ENCODE assay signal across 10 cellular contexts in the genomic region with DNA sequence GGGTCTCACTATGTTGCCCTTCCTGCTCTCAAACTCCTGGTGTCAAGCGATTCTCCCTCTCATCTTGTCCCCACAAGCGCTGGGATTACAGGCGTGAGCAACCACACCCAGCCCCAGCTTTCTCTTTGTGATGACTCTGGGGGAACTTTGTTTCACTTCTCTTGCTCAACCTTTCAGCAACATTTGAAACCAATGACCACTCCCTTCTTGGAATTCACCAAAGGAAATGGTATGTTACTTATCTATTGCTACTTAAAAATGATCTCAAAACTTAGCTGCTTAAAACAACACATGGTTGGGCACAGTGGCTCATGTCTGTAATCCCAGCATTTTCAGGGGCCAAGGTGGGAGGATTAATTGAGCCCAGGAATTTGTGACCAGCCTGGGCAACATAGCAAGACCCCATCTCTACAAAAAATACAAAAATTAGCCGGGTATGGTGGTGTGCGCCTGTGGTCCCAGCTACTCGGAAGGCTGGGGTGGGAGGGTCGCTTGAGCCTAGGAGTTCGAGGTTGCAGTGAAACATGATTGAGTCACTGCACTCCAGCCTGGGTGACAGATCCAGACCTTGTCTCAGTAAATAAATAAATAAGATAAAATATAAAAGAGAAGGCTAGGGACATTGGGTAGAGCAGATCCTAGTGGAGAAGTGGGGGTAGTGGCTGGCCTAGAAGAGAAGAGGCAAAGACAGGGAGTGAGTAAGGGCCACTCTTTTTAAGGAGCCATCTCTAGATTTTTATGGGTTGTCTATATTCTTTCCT. TPM values are rescaled to one million over a fixed set of nuclear protein-coding genes. Genes with fewer than 3 reads are reported as not detected.
A peak's percentile ranks its signal among the peaks of the same experiment; 100 is the strongest.
DNase-seq lines count a peak whose midpoint lies in the region; ATAC-seq lines count a peak whose summit lies in the region.
"Had no signal": no experiment of that assay in that cellular context is flagged by ENCODE, and none has a peak within 500 bp of the region (broad histone marks: within the 10 kb centered on the region; RNA-seq: fewer than 3 reads in every experiment).

No MANE protein-coding gene starts in this region.

- peak; percentile 80 for ATAC-seq in activated CD8-positive, alpha-beta T cell treated with anti-CD3 and anti-CD28 coated beads, Interleukin-2, amount 10 ng/mL, durations not matched to agents 7 days and 5 days
- ATAC-seq in Right ventricle myocardium superior (ENCODE audit: poor library complexity) (peak; percentile 74), HG02571 (IDR thresholded peaks at IDR 0.05; ENCODE audit: unreplicated experiment) (no peak)

- H3K23ac ChIP-seq in neuronal stem cell (ENCODE audit: low read depth, low read length, poor library complexity) = no peak overlapping the region

- no peak overlapping the region for H2BK5ac ChIP-seq in neuronal stem cell (ENCODE audit: low read length)

- H3K27ac Mint-ChIP-seq in activated CD8-positive, alpha-beta T cell treated with anti-CD3 and anti-CD28 coated beads, Interleukin-2, amount 10 ng/mL, durations not matched to agents 7 days and 5 days = peak overlapping the region; percentile 93
- H3K27ac Mint-ChIP-seq: brain had no signal

- H3K27me3 Mint-ChIP-seq in activated CD8-positive, alpha-beta T cell treated with anti-CD3 and anti-CD28 coated beads, Interleukin-2, amount 10 ng/mL, durations not matched to agents 7 days and 5 days (ENCODE audit: low read depth) = no peaks in the 10 kb centered on the region
- H3K27me3 Mint-ChIP-seq: brain had no signal

- H3K14ac ChIP-seq in neuronal stem cell (ENCODE audit: low read length) = no peak overlapping the region

- no peaks in the 10 kb centered on the region for H3K9me3 Mint-ChIP-seq in activated CD8-positive, alpha-beta T cell treated with anti-CD3 and anti-CD28 coated beads, Interleukin-2, amount 10 ng/mL, durations not matched to agents 7 days and 5 days (ENCODE audit: insufficient read depth)
- H3K9me3 Mint-ChIP-seq: brain had no signal

- no peaks in the 10 kb centered on the region for H3K79me1 ChIP-seq in neuronal stem cell (ENCODE audit: low read depth, low read length)

- peaks cover 53% of the 10 kb centered on the region for H3K4me1 Mint-ChIP-seq in activated CD8-positive, alpha-beta T cell treated with anti-CD3 and anti-CD28 coated beads, Interleukin-2, amount 10 ng/mL, durations not matched to agents 7 days and 5 days (ENCODE audit: low read depth)
- H3K4me1 Mint-ChIP-seq: brain had no signal

- peak overlapping the region; percentile 69 for H3K4me3 Mint-ChIP-seq in activated CD8-positive, alpha-beta T cell treated with anti-CD3 and anti-CD28 coated beads, Interleukin-2, amount 10 ng/mL, durations not matched to agents 7 days and 5 days
- H3K4me3 Mint-ChIP-seq: brain had no signal

- H3K4me2 ChIP-seq in neuronal stem cell (ENCODE audit: insufficient read depth, low read length, poor library complexity, severe bottlenecking) = no peak overlapping the region

- peaks cover 12% of the 10 kb centered on the region for H3K36me3 Mint-ChIP-seq in activated CD8-positive, alpha-beta T cell treated with anti-CD3 and anti-CD28 coated beads, Interleukin-2, amount 10 ng/mL, durations not matched to agents 7 days and 5 days (ENCODE audit: low read depth)
- H3K36me3 Mint-ChIP-seq: brain had no signal

- CTCF ChIA-PET in activated CD8-positive, alpha-beta T cell treated with anti-CD3 and anti-CD28 coated beads, Interleukin-2, amount 10 ng/mL, durations not matched to agents 7 days and 5 days (lab: Charles Lee) = interaction anchor here (1.0 to 4.3 kb wide), 13 partner anchors 8 to 268 kb away, joined by 3 to 23 read pairs (median 5); a partner anchor contains a TSS

- H3K36me3 ChIP-seq in thymus (ENCODE audit: control insufficient read depth, insufficient read depth) = no peaks in the 10 kb centered on the region
- no peaks in the 10 kb centered on the region for H3K36me3 ChIP-seq in neuronal stem cell (replicated peaks in 1 of 2; ENCODE audit: control insufficient read depth in 2 of 2, insufficient read depth in 2 of 2, low read length in 2 of 2)

- POLR2A ChIA-PET in activated CD8-positive, alpha-beta T cell treated with anti-CD3 and anti-CD28 coated beads, Interleukin-2, amount 10 ng/mL, durations not matched to agents 7 days and 5 days (lab: Charles Lee) = interaction anchor here (0.6 to 3.3 kb wide), 11 partner anchors 8 to 449 kb away, joined by 3 to 36 read pairs (median 4); a partner anchor contains a TSS

- H2AK5ac ChIP-seq in neuronal stem cell (ENCODE audit: low read depth, low read length) = no peak overlapping the region

- H3K27me3 ChIP-seq in thymus (ENCODE audit: control insufficient read depth, insufficient read depth) (no peaks in the 10 kb centered on the region), neuronal stem cell (ENCODE audit: control insufficient read depth in 3 of 3, insufficient read depth in 3 of 3, low read depth in 1 of 3, low read length in 3 of 3) (no peaks in the 10 kb centered on the region)

- no peak overlapping the region for H4K91ac ChIP-seq in neuronal stem cell (ENCODE audit: low read depth, low read length, poor library complexity)

- no peak overlapping the region for H3K9ac ChIP-seq in neuronal stem cell (ENCODE audit: low read depth, low read length, poor library complexity)

- H3K4me3 ChIP-seq in thymus (ENCODE audit: low read length) (no peak overlapping the region), neuronal stem cell (ENCODE audit: low read length in 2 of 2) (no peak overlapping the region)

- no peak overlapping the region for H2BK120ac ChIP-seq in neuronal stem cell (ENCODE audit: low read depth, low read length)

- no peak overlapping the region for H2AFZ ChIP-seq in neuronal stem cell (ENCODE audit: low read length)

- H2BK12ac ChIP-seq in neuronal stem cell (ENCODE audit: low read length) = no peak overlapping the region

- no peaks in the 10 kb centered on the region for H3K4me1 ChIP-seq in thymus (ENCODE audit: control insufficient read depth, insufficient read depth, low read length)
- no peaks in the 10 kb centered on the region for H3K4me1 ChIP-seq in neuronal stem cell (ENCODE audit: control insufficient read depth in 2 of 2, insufficient read depth in 1 of 2, low read depth in 1 of 2, low read length in 2 of 2)

- intact Hi-C loops in Right ventricle myocardium superior (cut with DNase I) = no loop called here

- peak; percentile 8 for DNase-seq in activated naive CD4-positive, alpha-beta T cell treated with Interleukin-2 at 50 U/mL for 16 hours
- DNase-seq in activated naive CD4-positive, alpha-beta T cell treated with anti-CD3 and anti-CD28 coated beads, Interleukin-2, amount 50 U/mL, for 16 hours = no peak
- peak; percentile 70 for DNase-seq in activated CD8-positive, alpha-beta T cell treated with anti-CD3 and anti-CD28 coated beads, Interleukin-2, amount 10 ng/mL, durations not matched to agents 7 days and 5 days
- DNase-seq in Right ventricle myocardium superior = no peak
- DNase-seq in neuronal stem cell (ENCODE audit: low spot score) = no peak
- DNase-seq in occipital lobe (lab: John Stamatoyannopoulos, UW) = no peak

- no peak overlapping the region for H3K18ac ChIP-seq in neuronal stem cell (ENCODE audit: low read length)

- WGBS in thymus = 95% methylated on average over 8 of the region's 8 CpGs
- no CpG with 5 or more reads among the region's 8 CpGs for WGBS in neuronal stem cell (ENCODE audit: extremely low coverage in 2 of 2, insufficient read length in 2 of 2, insufficient replicate concordance in 1 of 2), 2 donors

- H3K9me3 ChIP-seq in thymus (ENCODE audit: control insufficient read depth) (no peaks in the 10 kb centered on the region), neuronal stem cell (replicated peaks in 1 of 2; ENCODE audit: control insufficient read depth in 2 of 2, insufficient read depth in 1 of 2, low read depth in 1 of 2, low read length in 2 of 2) (no peaks in the 10 kb centered on the region)

- no peak overlapping the region for H4K8ac ChIP-seq in neuronal stem cell (ENCODE audit: low read depth, low read length)

- H3K27ac ChIP-seq in thymus (ENCODE audit: low read depth) (peak overlapping the region; percentile 18), neuronal stem cell (replicated peaks; ENCODE audit: low read length) (no peak overlapping the region)
- H3K27ac ChIP-seq: C4-2B had no signal

- no peak overlapping the region for H2BK15ac ChIP-seq in neuronal stem cell (ENCODE audit: low read length)

- H3K4ac ChIP-seq in neuronal stem cell (ENCODE audit: low read length) = no peak overlapping the region

RNA-seq across cellular contexts. Expression of a gene that starts 10.3 kb away (rescaled TPM):
- 100 to 1,000 TPM; 135 to 140 TPM for total RNA-seq in activated CD8-positive, alpha-beta T cell treated with anti-CD3 and anti-CD28 coated beads, Interleukin-2, amount 10 ng/mL, durations not matched to agents 7 days and 5 days
- total RNA-seq in Right ventricle myocardium superior (80.6 TPM), occipital lobe (117 TPM)
- polyA plus RNA-seq in thymus = 70.8 TPM
- 32.7 TPM for polyA plus RNA-seq in neuronal stem cell (2013, experiment 1 of 2)
- 33.9 TPM for polyA plus RNA-seq in neuronal stem cell (2013, experiment 2 of 2)

RNA-seq across cellular contexts. Expression of a gene that starts 39.5 kb away (rescaled TPM):
- 10 to 100 TPM; 58.2 to 62.2 TPM for total RNA-seq in activated CD8-positive, alpha-beta T cell treated with anti-CD3 and anti-CD28 coated beads, Interleukin-2, amount 10 ng/mL, durations not matched to agents 7 days and 5 days
- total RNA-seq in Right ventricle myocardium superior = 42.7 TPM
- polyA plus RNA-seq in thymus = 59.4 TPM
- polyA plus RNA-seq in neuronal stem cell (2013, experiment 1 of 2) = 26.8 TPM
- polyA plus RNA-seq in neuronal stem cell (2013, experiment 2 of 2) = 25.4 TPM
- 17.0 TPM for total RNA-seq in occipital lobe

RNA-seq across cellular contexts. Expression of a gene that starts 55.4 kb away (rescaled TPM):
- total RNA-seq in activated CD8-positive, alpha-beta T cell treated with anti-CD3 and anti-CD28 coated beads, Interleukin-2, amount 10 ng/mL, durations not matched to agents 7 days and 5 days = 100 to 1,000 TPM; 263 to 273 TPM
- total RNA-seq in Right ventricle myocardium superior (476 TPM), occipital lobe (169 TPM)
- polyA plus RNA-seq in thymus = 519 TPM
- polyA plus RNA-seq in neuronal stem cell (2013, experiment 1 of 2) = 379 TPM
- polyA plus RNA-seq in neuronal stem cell (2013, experiment 2 of 2) = 385 TPM

Comparison
In these comparisons a context has a peak if more than half of its experiments do, and no peak if none do; other contexts are left out.
1. DNase-seq: peak in activated naive CD4-positive, alpha-beta T cell treated with Interleukin-2 at 50 U/mL for 16 hours (single experiment) and activated CD8-positive, alpha-beta T cell treated with anti-CD3 and anti-CD28 coated beads, Interleukin-2, amount 10 ng/mL, durations not matched to agents 7 days and 5 days (single experiment); none in activated naive CD4-positive, alpha-beta T cell treated with anti-CD3 and anti-CD28 coated beads, Interleukin-2, amount 50 U/mL, for 16 hours (single experiment), Right ventricle myocardium superior (single experiment), neuronal stem cell (single experiment) and occipital lobe (single experiment).